Comparison of ENCODE assay signal across 1 cellular context in the genomic region with DNA sequence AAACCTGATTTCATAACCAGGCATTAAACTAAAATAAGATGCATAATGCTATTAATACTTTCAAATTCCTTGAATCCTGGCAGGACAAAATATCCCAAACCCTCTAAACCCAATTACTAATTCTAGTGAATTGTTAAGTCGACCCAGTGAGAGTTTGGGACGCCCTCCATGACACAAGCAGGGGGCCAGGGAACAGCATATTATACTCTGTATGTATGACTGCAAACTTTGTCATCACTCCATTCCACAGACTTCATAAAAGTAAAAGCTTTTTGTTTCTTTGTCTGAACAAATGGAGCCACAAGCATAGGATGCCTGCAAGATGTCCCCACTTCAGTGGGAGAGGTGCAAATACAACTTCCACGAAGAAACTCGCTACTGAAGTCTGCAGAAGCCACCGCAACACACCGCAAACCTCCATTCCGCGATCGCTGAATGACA.
TF ChIP-seq lines count a peak whose summit lies in the region.

No MANE protein-coding gene starts in this region.

TF ChIP-seq in HCT116, 20 proteins besides CTCF, POLR2A, EP300 and RAD21 (continued from another document):
- TF ChIP-seq, protein P1, sequence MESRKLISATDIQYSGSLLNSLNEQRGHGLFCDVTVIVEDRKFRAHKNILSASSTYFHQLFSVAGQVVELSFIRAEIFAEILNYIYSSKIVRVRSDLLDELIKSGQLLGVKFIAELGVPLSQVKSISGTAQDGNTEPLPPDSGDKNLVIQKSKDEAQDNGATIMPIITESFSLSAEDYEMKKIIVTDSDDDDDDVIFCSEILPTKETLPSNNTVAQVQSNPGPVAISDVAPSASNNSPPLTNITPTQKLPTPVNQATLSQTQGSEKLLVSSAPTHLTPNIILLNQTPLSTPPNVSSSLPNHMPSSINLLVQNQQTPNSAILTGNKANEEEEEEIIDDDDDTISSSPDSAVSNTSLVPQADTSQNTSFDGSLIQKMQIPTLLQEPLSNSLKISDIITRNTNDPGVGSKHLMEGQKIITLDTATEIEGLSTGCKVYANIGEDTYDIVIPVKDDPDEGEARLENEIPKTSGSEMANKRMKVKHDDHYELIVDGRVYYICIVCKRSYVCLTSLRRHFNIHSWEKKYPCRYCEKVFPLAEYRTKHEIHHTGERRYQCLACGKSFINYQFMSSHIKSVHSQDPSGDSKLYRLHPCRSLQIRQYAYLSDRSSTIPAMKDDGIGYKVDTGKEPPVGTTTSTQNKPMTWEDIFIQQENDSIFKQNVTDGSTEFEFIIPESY (IDR thresholded peaks at IDR 0.05; ENCODE audit: extremely low read depth, insufficient replicate concordance, low read length) = no peak
- no peak for TF ChIP-seq CEBPB (IDR thresholded peaks at IDR 0.05; ENCODE audit: low read depth)
- TF ChIP-seq ZNF274 (IDR thresholded peaks at IDR 0.05; ENCODE audit: low read depth, low read length) = no peak
- TF ChIP-seq SRF (IDR thresholded peaks at IDR 0.05; ENCODE audit: low read depth) = no peak
- no peak for TF ChIP-seq EGR1 (IDR thresholded peaks at IDR 0.05; ENCODE audit: low read depth)
- no peak for TF ChIP-seq JUND (IDR thresholded peaks at IDR 0.05)
- TF ChIP-seq SP1 (IDR thresholded peaks at IDR 0.05; ENCODE audit: low read depth) = no peak
- TF ChIP-seq YY1 (IDR thresholded peaks at IDR 0.05; ENCODE audit: extremely low read depth, insufficient replicate concordance, low read depth, low read length) = no peak
- TF ChIP-seq, protein P2, sequence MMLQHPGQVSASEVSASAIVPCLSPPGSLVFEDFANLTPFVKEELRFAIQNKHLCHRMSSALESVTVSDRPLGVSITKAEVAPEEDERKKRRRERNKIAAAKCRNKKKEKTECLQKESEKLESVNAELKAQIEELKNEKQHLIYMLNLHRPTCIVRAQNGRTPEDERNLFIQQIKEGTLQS (IDR thresholded peaks at IDR 0.05) = no peak
- TF ChIP-seq SIN3A (IDR thresholded peaks at IDR 0.05; ENCODE audit: low read depth) = no peak
- TF ChIP-seq EZH2 (IDR thresholded peaks at IDR 0.05) = no peak
- no peak for TF ChIP-seq TCF7L2 (IDR thresholded peaks at IDR 0.05; ENCODE audit: borderline replicate concordance, extremely low read depth, insufficient read depth, insufficient read length)
- TF ChIP-seq, protein P3, sequence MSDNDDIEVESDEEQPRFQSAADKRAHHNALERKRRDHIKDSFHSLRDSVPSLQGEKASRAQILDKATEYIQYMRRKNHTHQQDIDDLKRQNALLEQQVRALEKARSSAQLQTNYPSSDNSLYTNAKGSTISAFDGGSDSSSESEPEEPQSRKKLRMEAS (IDR thresholded peaks at IDR 0.05) = no peak
- TF ChIP-seq POLR2AphosphoS5 (IDR thresholded peaks at IDR 0.05; ENCODE audit: low read depth, low read length) = no peak
- no peak for TF ChIP-seq ZFX (IDR thresholded peaks at IDR 0.05)
- TF ChIP-seq EZH2phosphoT487 (IDR thresholded peaks at IDR 0.05; ENCODE audit: borderline replicate concordance) = no peak
